ENCODE assay signal across 8 cellular contexts in the genomic region with DNA sequence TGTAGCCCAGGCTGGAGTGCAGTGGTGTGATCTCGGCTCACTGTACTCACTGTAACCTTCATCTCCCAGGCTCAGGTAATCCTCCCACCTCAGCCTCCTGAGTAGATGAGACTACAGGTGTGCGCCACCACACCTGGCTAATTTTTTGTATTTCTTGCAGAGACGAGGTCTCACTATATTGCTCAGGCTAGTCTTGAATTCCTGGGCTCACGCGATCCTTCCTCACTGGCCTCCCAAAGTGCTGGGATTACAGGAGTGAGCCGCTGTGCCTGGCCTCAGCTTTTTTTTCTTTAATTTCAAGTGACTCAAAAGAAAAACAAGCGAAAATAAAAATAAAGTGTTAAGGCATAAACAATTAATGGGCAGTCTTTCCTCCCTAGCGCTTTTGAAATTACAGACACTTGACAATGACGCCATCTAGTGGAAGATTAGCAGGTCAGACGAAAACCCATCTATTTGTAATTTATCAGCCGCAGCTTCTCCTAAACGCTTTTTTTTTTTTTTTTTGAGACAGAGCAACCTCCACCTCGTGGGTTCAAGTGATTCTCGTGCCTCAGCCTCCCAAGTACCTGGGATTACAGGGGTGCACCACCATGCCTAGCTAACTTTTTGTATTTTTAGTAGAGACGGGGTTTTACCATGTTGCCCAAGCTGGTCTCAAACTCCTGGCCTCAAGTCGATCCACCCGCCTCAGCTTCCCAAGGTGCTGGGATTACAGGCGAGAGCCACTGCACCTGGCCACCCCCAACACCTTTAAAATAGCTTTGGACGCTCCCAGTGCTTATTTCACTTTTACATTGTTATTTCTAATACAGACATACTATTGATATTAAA. TPM values are rescaled to one million over a fixed set of nuclear protein-coding genes. Genes with fewer than 3 reads are reported as not detected.
DNase-seq lines count a peak whose midpoint lies in the region; ATAC-seq lines count a peak whose summit lies in the region.

No MANE protein-coding gene starts in this region.

- no peak overlapping the region for H4K8ac ChIP-seq in neuronal stem cell (ENCODE audit: low read depth, low read length)

- H3K23ac ChIP-seq in neuronal stem cell (ENCODE audit: low read depth, low read length, poor library complexity), result no peak overlapping the region

- no peak overlapping the region for H2BK5ac ChIP-seq in neuronal stem cell (ENCODE audit: low read length)

- WGBS in neuronal stem cell (ENCODE audit: extremely low coverage in 2 of 2, insufficient read length in 2 of 2, insufficient replicate concordance in 1 of 2), 2 donors, result no CpG with 5 or more reads among the region's 19 CpGs

- no peak overlapping the region for H3K27ac ChIP-seq in neuronal stem cell (replicated peaks; ENCODE audit: low read length)

- ATAC-seq in HG03460 (IDR thresholded peaks at IDR 0.05; ENCODE audit: unreplicated experiment) (no peak), HG02852 (IDR thresholded peaks at IDR 0.05; ENCODE audit: unreplicated experiment) (no peak)

- no peak overlapping the region for H3K9ac ChIP-seq in neuronal stem cell (ENCODE audit: low read depth, low read length, poor library complexity)

- DNase-seq in activated T-cell treated with anti-CD3 and anti-CD28 coated beads, Interleukin-2, amount 50 U/mL, for 1 hour, result peak; percentile 42
- no peak for DNase-seq in activated T-cell treated with anti-CD3 and anti-CD28 coated beads, Interleukin-2, amount 50 U/mL, for 48 hours
- DNase-seq in NCI-H1436 (lab: John Stamatoyannopoulos, UW), result peak; percentile 70
- peak; percentile 70 for DNase-seq in SW480 (ENCODE audit: low spot score)
- peak; percentile 86 for DNase-seq in fibroblast of peridontal ligament (ENCODE audit: extremely low read depth)
- peak; percentile 51 for DNase-seq in neuronal stem cell (ENCODE audit: low spot score)

- no peaks in the 10 kb centered on the region for H3K36me3 ChIP-seq in neuronal stem cell (replicated peaks in 1 of 2; ENCODE audit: control insufficient read depth in 2 of 2, insufficient read depth in 2 of 2, low read length in 2 of 2)

- H3K27me3 ChIP-seq in neuronal stem cell (ENCODE audit: control insufficient read depth in 3 of 3, insufficient read depth in 3 of 3, low read depth in 1 of 3, low read length in 3 of 3), result peaks cover 0 to 3% (median 0%) of the 10 kb centered on the region in 3 experiments

- peak overlapping the region; percentile 64 for H2AFZ ChIP-seq in neuronal stem cell (ENCODE audit: low read length)

- no peak overlapping the region for H4K91ac ChIP-seq in neuronal stem cell (ENCODE audit: low read depth, low read length, poor library complexity)

- no peak overlapping the region for H2AK5ac ChIP-seq in neuronal stem cell (ENCODE audit: low read depth, low read length)

- H2BK12ac ChIP-seq in neuronal stem cell (ENCODE audit: low read length), result no peak overlapping the region

- no peak overlapping the region for H3K4ac ChIP-seq in neuronal stem cell (ENCODE audit: low read length)

- no peak overlapping the region for H2BK120ac ChIP-seq in neuronal stem cell (ENCODE audit: low read depth, low read length)

- H3K79me1 ChIP-seq in neuronal stem cell (ENCODE audit: low read depth, low read length), result no peaks in the 10 kb centered on the region

- no peak overlapping the region for H3K18ac ChIP-seq in neuronal stem cell (ENCODE audit: low read length)

- H3K14ac ChIP-seq in neuronal stem cell (ENCODE audit: low read length), result no peak overlapping the region

- no peak overlapping the region for H3K4me2 ChIP-seq in neuronal stem cell (ENCODE audit: insufficient read depth, low read length, poor library complexity, severe bottlenecking)

- no peak overlapping the region for H3K4me3 ChIP-seq in neuronal stem cell (ENCODE audit: low read length in 2 of 2)

- H3K9me3 ChIP-seq in neuronal stem cell (replicated peaks in 1 of 2; ENCODE audit: control insufficient read depth in 2 of 2, insufficient read depth in 1 of 2, low read depth in 1 of 2, low read length in 2 of 2), result no peaks in the 10 kb centered on the region

- H3K4me1 ChIP-seq in neuronal stem cell (ENCODE audit: control insufficient read depth in 2 of 2, insufficient read depth in 1 of 2, low read depth in 1 of 2, low read length in 2 of 2), result no peaks in the 10 kb centered on the region

- no peak overlapping the region for H2BK15ac ChIP-seq in neuronal stem cell (ENCODE audit: low read length)

RNA-seq across cellular contexts. Expression of a gene that starts 28.1 kb away (rescaled TPM):
- polyA plus RNA-seq in neuronal stem cell (2013, experiment 1 of 2), result 0.03 TPM
- polyA plus RNA-seq in neuronal stem cell (2013, experiment 2 of 2), result 0.03 TPM

RNA-seq across cellular contexts. Expression of a gene that starts 30.2 kb away (rescaled TPM):
- polyA plus RNA-seq in neuronal stem cell (2013, experiment 1 of 2), result not detected
- not detected for polyA plus RNA-seq in neuronal stem cell (2013, experiment 2 of 2)

Comparison
In these comparisons a context has a peak if more than half of its experiments do, and no peak if none do; other contexts are left out.
1. DNase-seq: peak in activated T-cell treated with anti-CD3 and anti-CD28 coated beads, Interleukin-2, amount 50 U/mL, for 1 hour (single experiment), NCI-H1436 (single experiment), SW480 (single experiment), fibroblast of peridontal ligament (single experiment) and neuronal stem cell (single experiment); none in activated T-cell treated with anti-CD3 and anti-CD28 coated beads, Interleukin-2, amount 50 U/mL, for 48 hours (0 of 2).